In the genomic region with DNA sequence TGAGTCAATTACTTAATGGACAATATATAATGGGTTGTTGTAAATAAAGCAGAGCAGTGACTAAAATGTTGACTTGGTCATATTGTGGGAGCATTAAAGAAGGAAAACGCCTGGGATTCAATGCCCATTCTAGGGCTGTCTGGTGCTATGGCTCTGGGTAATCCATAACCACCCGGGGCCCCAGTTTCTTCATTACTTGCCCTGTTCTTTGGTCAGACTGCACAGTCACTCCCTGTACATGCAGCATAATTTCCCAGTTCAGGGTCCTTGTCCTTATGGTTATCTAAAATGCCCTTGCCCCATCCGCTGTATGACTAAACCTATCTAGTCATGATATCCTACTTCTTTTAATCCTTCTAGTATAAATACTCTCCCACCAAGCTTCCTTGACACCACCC, we compare ENCODE assay signal across 14 cellular contexts. TPM values are rescaled to one million over a fixed set of nuclear protein-coding genes. Genes with fewer than 3 reads are reported as not detected.
DNase-seq lines count a peak whose midpoint lies in the region; ATAC-seq, FAIRE-seq and TF ChIP-seq lines count a peak whose summit lies in the region.
"Had no signal": no experiment of that assay in that cellular context is flagged by ENCODE, and none has a peak within 500 bp of the region (broad histone marks: within the 10 kb centered on the region; RNA-seq: fewer than 3 reads in every experiment).

No MANE protein-coding gene starts in this region.

- H2AFZ ChIP-seq in Karpas-422 (ENCODE audit: low read length), result 0 out of 2 replicates have a peak overlapping the region, but pooled peaks have one; percentile 76
- H2AFZ ChIP-seq: GM23248 had no signal

- POLR2A ChIA-PET in naive thymus-derived CD8-positive, alpha-beta T cell (lab: Charles Lee), result interaction anchor here (1.3 to 6.7 kb wide), 6 partner anchors 8 to 50 kb away, joined by 4 to 97 read pairs (median 27); partner anchors contain the start of genes DENND4A and RAB11A

- H3K27ac Mint-ChIP-seq in activated T-helper 17 cell treated with anti-CD3 and anti-CD28 coated beads, Interleukin-2, amount 50 U/mL, for 72 hours, result peak overlapping the region; percentile 95
- H3K27ac Mint-ChIP-seq in naive thymus-derived CD8-positive, alpha-beta T cell, result peak overlapping the region; percentile 94 to 99 (median 98)

- H3K36me3 ChIP-seq in Karpas-422 (ENCODE audit: insufficient read depth, low read length) (no peaks in the 10 kb centered on the region), pancreas (no peaks in the 10 kb centered on the region)
- H3K36me3 ChIP-seq: heart left ventricle had no signal

- no peaks in the 10 kb centered on the region for H3K9me2 ChIP-seq in Karpas-422 (replicated peaks; ENCODE audit: insufficient read depth, low read length)

- H3K4me3 ChIP-seq in Karpas-422 (ENCODE audit: low read length), result no peak overlapping the region
- no peak overlapping the region for H3K4me3 ChIP-seq in pancreas
- H3K4me3 ChIP-seq: GM23248, heart left ventricle, mucosa of descending colon had no signal

- no peaks in the 10 kb centered on the region for H3K27me3 Mint-ChIP-seq in activated T-helper 17 cell treated with anti-CD3 and anti-CD28 coated beads, Interleukin-2, amount 50 U/mL, for 72 hours
- no peaks in the 10 kb centered on the region for H3K27me3 Mint-ChIP-seq in naive thymus-derived CD8-positive, alpha-beta T cell

- no peak overlapping the region for H3K27ac ChIP-seq in Karpas-422 (ENCODE audit: low read length)
- H3K27ac ChIP-seq in pancreas, result no peak overlapping the region
- H3K27ac ChIP-seq: GM23248 had no signal

- no peak for FAIRE-seq in pancreas (lab: Jason Lieb, UNC)
- FAIRE-seq: small intestine had no signal

- peaks cover 40% of the 10 kb centered on the region for H3K4me1 Mint-ChIP-seq in activated T-helper 17 cell treated with anti-CD3 and anti-CD28 coated beads, Interleukin-2, amount 50 U/mL, for 72 hours
- H3K4me1 Mint-ChIP-seq in naive thymus-derived CD8-positive, alpha-beta T cell, result peaks cover 18 to 77% (median 54%) of the 10 kb centered on the region in 4 donors

- H3K4me3 Mint-ChIP-seq in activated T-helper 17 cell treated with anti-CD3 and anti-CD28 coated beads, Interleukin-2, amount 50 U/mL, for 72 hours, result peak overlapping the region; percentile 64
- H3K4me3 Mint-ChIP-seq in naive thymus-derived CD8-positive, alpha-beta T cell, result peak overlapping the region in 9 of 10 donors; percentile 62 to 90 (median 75)

- ATAC-seq in activated T-helper 17 cell treated with anti-CD3 and anti-CD28 coated beads, Interleukin-2, amount 50 U/mL, for 72 hours (replicated peaks), result peak; percentile 25
- ATAC-seq in naive thymus-derived CD8-positive, alpha-beta T cell, result peak in 1 of 2 donors; percentile 12
- no peak for ATAC-seq in HG03280 (IDR thresholded peaks at IDR 0.05; ENCODE audit: unreplicated experiment)
- no peak for ATAC-seq in HG03442 (IDR thresholded peaks at IDR 0.05; ENCODE audit: unreplicated experiment)
- no peak for ATAC-seq in pancreas

- DNase-seq in Daoy (ENCODE audit: low read depth) (peak; percentile 43), Karpas-422 (no peak), pancreas (no peak)
- no peak for DNase-seq in naive thymus-derived CD8-positive, alpha-beta T cell
- DNase-seq: activated effector memory CD4-positive, alpha-beta T cell treated with Interleukin-2 at 50 U/mL for 16 hours; GM23248; heart left ventricle; mucosa of descending colon; NCI-H526 treated with DMSO at 0.1 percent for 48 hours; SW 1271 had no signal

- WGBS in pancreas, 2 donors, result 88 to 91% methylated on average over 3 of the region's 3 CpGs

- peaks cover 6% of the 10 kb centered on the region for H3K36me3 Mint-ChIP-seq in activated T-helper 17 cell treated with anti-CD3 and anti-CD28 coated beads, Interleukin-2, amount 50 U/mL, for 72 hours (ENCODE audit: low read depth)
- H3K36me3 Mint-ChIP-seq in naive thymus-derived CD8-positive, alpha-beta T cell, result peaks cover 0 to 4% (median 0%) of the 10 kb centered on the region in 3 donors

- H3K79me2 ChIP-seq in Karpas-422 (ENCODE audit: low read length), result no peaks in the 10 kb centered on the region

- no peak overlapping the region for H3K9ac ChIP-seq in Karpas-422 (ENCODE audit: low read length)
- H3K9ac ChIP-seq: GM23248 had no signal

- H3K4me2 ChIP-seq in Karpas-422 (ENCODE audit: low read depth, low read length, poor library complexity, severe bottlenecking), result peak overlapping the region; percentile 3

- intact Hi-C loops in pancreas (cut with DNase I), result no loop called here

- H3K27me3 ChIP-seq in Karpas-422 (ENCODE audit: low read length) (no peaks in the 10 kb centered on the region), pancreas (no peaks in the 10 kb centered on the region)
- H3K27me3 ChIP-seq: heart left ventricle had no signal

- H3K9me3 Mint-ChIP-seq in activated T-helper 17 cell treated with anti-CD3 and anti-CD28 coated beads, Interleukin-2, amount 50 U/mL, for 72 hours, result no peaks in the 10 kb centered on the region
- H3K9me3 Mint-ChIP-seq in naive thymus-derived CD8-positive, alpha-beta T cell, result peaks cover 0 to 9% (median 0%) of the 10 kb centered on the region in 9 donors

- H4K20me1 ChIP-seq in Karpas-422 (ENCODE audit: insufficient read depth, low read depth, low read length), result no peaks in the 10 kb centered on the region

- no peak for TF ChIP-seq CTCF in pancreas (IDR thresholded peaks at IDR 0.05)

- peaks cover 11% of the 10 kb centered on the region for H3K4me1 ChIP-seq in Karpas-422 (ENCODE audit: low read length)
- H3K4me1 ChIP-seq in pancreas, result peaks cover 0 to 5% (median 0%) of the 10 kb centered on the region in 3 donors

- H3K9me3 ChIP-seq in Karpas-422 (ENCODE audit: low read length), result no peaks in the 10 kb centered on the region
- no peaks in the 10 kb centered on the region for H3K9me3 ChIP-seq in pancreas
- H3K9me3 ChIP-seq: heart left ventricle, mucosa of descending colon had no signal

RNA-seq across cellular contexts. Expression of gene DENND4A, which starts 27.5 kb away (rescaled TPM):
- 8.6 and 20.9 TPM in 2 replicates for total RNA-seq in Daoy (2014; rRNA removed; shearing (Covaris generic))
- 34.5 and 62.4 TPM in 2 replicates for total RNA-seq in Karpas-422 (2014; rRNA removed; shearing (Covaris generic); ENCODE audit: low replicate concordance)
- total RNA-seq in activated T-helper 17 cell treated with anti-CD3 and anti-CD28 coated beads, Interleukin-2, amount 50 U/mL, for 72 hours, result 10 to 100 TPM; 48.2 to 61.2 TPM
- 10 to 100 TPM; 58.4 to 62.9 TPM for total RNA-seq in naive thymus-derived CD8-positive, alpha-beta T cell
- 10 to 100 TPM in 2 of 3 donors, 1 to 10 TPM in 1; 9.3 to 12.0 (median 11.2) TPM for polyA plus RNA-seq in naive thymus-derived CD8-positive, alpha-beta T cell
- 10 to 100 TPM; 21.4 to 34.5 (median 28.2) TPM for total RNA-seq in pancreas
- 10 to 100 TPM in 1 of 2 donors, 1 to 10 TPM in 1; 8.6 to 10.8 TPM for polyA plus RNA-seq in pancreas

RNA-seq across cellular contexts. Expression of gene RAB11A, which starts 49.7 kb away (rescaled TPM):
- total RNA-seq in Daoy (2014; rRNA removed; shearing (Covaris generic)), result 199 and 200 TPM in 2 replicates
- 187 and 230 TPM in 2 replicates for total RNA-seq in Karpas-422 (2014; rRNA removed; shearing (Covaris generic); ENCODE audit: low replicate concordance)
- total RNA-seq in activated T-helper 17 cell treated with anti-CD3 and anti-CD28 coated beads, Interleukin-2, amount 50 U/mL, for 72 hours, result 100 to 1,000 TPM; 108 to 143 TPM
- total RNA-seq in naive thymus-derived CD8-positive, alpha-beta T cell, result 10 to 100 TPM; 75.9 to 76.9 TPM
- 100 to 1,000 TPM; 186 to 204 (median 186) TPM for polyA plus RNA-seq in naive thymus-derived CD8-positive, alpha-beta T cell
- 10 to 100 TPM; 46.3 to 98.4 (median 62.0) TPM for total RNA-seq in pancreas
- 10 to 100 TPM; 19.8 to 92.0 TPM for polyA plus RNA-seq in pancreas
